17 cellular contexts compared by ENCODE assay signal in genomic region chr6:35427851-35428321, GRCh38. TPM values are rescaled to one million over a fixed set of nuclear protein-coding genes. Genes with fewer than 3 reads are reported as not detected.
DNase-seq lines count a peak whose midpoint lies in the region; ATAC-seq, FAIRE-seq and TF ChIP-seq lines count a peak whose summit lies in the region.
"Had no signal": no experiment of that assay in that cellular context is flagged by ENCODE, and none has a peak within 500 bp of the region (broad histone marks: within the 10 kb centered on the region; RNA-seq: fewer than 3 reads in every experiment).

No MANE protein-coding gene starts in this region.

- peaks cover 12% of the 10 kb centered on the region for H3K4me1 Mint-ChIP-seq in neural progenitor cell
- peaks cover 0 to 7% (median 0%) of the 10 kb centered on the region in 7 donors for H3K4me1 Mint-ChIP-seq in naive thymus-derived CD4-positive, alpha-beta T cell

- H3K27ac ChIP-seq in RWPE2 (ENCODE audit: poor library complexity, severe bottlenecking) (peak overlapping the region; percentile 69), endothelial cell of umbilical vein (ENCODE audit: insufficient read depth, low read depth, low read length) (peak overlapping the region; percentile 98), neural progenitor cell (no peak overlapping the region), aorta (ENCODE audit: low read depth in 1 of 2, low read length in 2 of 2) (no peak overlapping the region)
- H3K27ac ChIP-seq in naive thymus-derived CD4-positive, alpha-beta T cell (ENCODE audit: low read depth, low read length): no peak overlapping the region
- H3K27ac ChIP-seq: C4-2B, transverse colon had no signal

- ATAC-seq in RWPE2 (ENCODE audit: low read depth) (peak; percentile 28; the same call in 2 of the 3 replicates), GM18868 (IDR thresholded peaks at IDR 0.05; ENCODE audit: unreplicated experiment) (no peak), aorta (ENCODE audit: low FRiP score) (no peak)
- ATAC-seq in naive thymus-derived CD4-positive, alpha-beta T cell: no peak

- no peak overlapping the region for H3K27ac Mint-ChIP-seq in neural progenitor cell
- H3K27ac Mint-ChIP-seq in naive thymus-derived CD4-positive, alpha-beta T cell: peak overlapping the region in 1 of 9 donors; percentile 4

- H3K27me3 ChIP-seq in RWPE2 (ENCODE audit: insufficient read depth, poor library complexity, severe bottlenecking): no peaks in the 10 kb centered on the region
- no peaks in the 10 kb centered on the region for H3K27me3 ChIP-seq in endothelial cell of umbilical vein (ENCODE audit: control insufficient read depth in 2 of 2, insufficient read depth in 2 of 2, low read length in 2 of 2)
- no peaks in the 10 kb centered on the region for H3K27me3 ChIP-seq in neural progenitor cell
- no peaks in the 10 kb centered on the region for H3K27me3 ChIP-seq in naive thymus-derived CD4-positive, alpha-beta T cell (ENCODE audit: control insufficient read depth in 2 of 2, insufficient read depth in 2 of 2, low read length in 2 of 2)
- H3K27me3 ChIP-seq in aorta (ENCODE audit: control insufficient read depth in 1 of 2, insufficient read depth in 2 of 2, low read length in 1 of 2): no peaks in the 10 kb centered on the region
- H3K27me3 ChIP-seq: transverse colon had no signal

- H3K79me2 ChIP-seq in endothelial cell of umbilical vein (ENCODE audit: control insufficient read depth, insufficient read depth, low read length) (no peaks in the 10 kb centered on the region), neural progenitor cell (ENCODE audit: low read depth) (no peaks in the 10 kb centered on the region)

- H3K9me3 Mint-ChIP-seq in neural progenitor cell: peaks cover 7% of the 10 kb centered on the region
- peaks cover 0 to 26% (median 15%) of the 10 kb centered on the region in 11 donors for H3K9me3 Mint-ChIP-seq in naive thymus-derived CD4-positive, alpha-beta T cell

- dilution Hi-C loops in endothelial cell of umbilical vein (cut with MboI; ENCODE audit: extremely low pct_ligation_motif_present, low sequenced_read_pairs): no loop called here

- peaks cover 17% of the 10 kb centered on the region for H3K36me3 Mint-ChIP-seq in neural progenitor cell
- H3K36me3 Mint-ChIP-seq in naive thymus-derived CD4-positive, alpha-beta T cell: peaks cover 19 to 40% (median 28%) of the 10 kb centered on the region in 5 donors

- no peak overlapping the region for H2AFZ ChIP-seq in endothelial cell of umbilical vein (ENCODE audit: low read depth, low read length)
- no peak overlapping the region for H2AFZ ChIP-seq in neural progenitor cell (replicated peaks)

- TF ChIP-seq CTCF in RWPE2 (IDR thresholded peaks at IDR 0.05; ENCODE audit: poor library complexity, severe bottlenecking) (no peak), endothelial cell of umbilical vein (IDR thresholded peaks at IDR 0.05; ENCODE audit: extremely low read depth in 1 of 2, insufficient read depth in 1 of 2, low read depth in 1 of 2, low read length in 2 of 2) (no peak), neural progenitor cell (IDR thresholded peaks at IDR 0.05) (no peak)

- H3K4me2 ChIP-seq in endothelial cell of umbilical vein (ENCODE audit: insufficient read depth, low read length) (peak overlapping the region; percentile 80), neural progenitor cell (peak overlapping the region; percentile 31)

- H3K9me1 ChIP-seq in endothelial cell of umbilical vein (replicated peaks; ENCODE audit: control insufficient read depth, extremely low read depth, insufficient read depth, low read length): no peaks in the 10 kb centered on the region

- H3K36me3 ChIP-seq in RWPE2 (ENCODE audit: low read depth) (peaks cover 37% of the 10 kb centered on the region), endothelial cell of umbilical vein (ENCODE audit: control insufficient read depth in 2 of 2, extremely low read depth in 1 of 2, insufficient read depth in 2 of 2, low read length in 2 of 2) (peaks cover 0 to 7% of the 10 kb centered on the region in 2 experiments), neural progenitor cell (no peaks in the 10 kb centered on the region), aorta (ENCODE audit: control insufficient read depth in 1 of 2, insufficient read depth in 2 of 2, low read length in 1 of 2) (peaks cover 0 to 8% of the 10 kb centered on the region in 2 donors)
- peaks cover 0 to 53% (median 10%) of the 10 kb centered on the region in 3 experiments for H3K36me3 ChIP-seq in naive thymus-derived CD4-positive, alpha-beta T cell (ENCODE audit: control insufficient read depth in 2 of 3, insufficient read depth in 3 of 3, low read length in 3 of 3)

- peaks cover 3% of the 10 kb centered on the region for H3K4me1 ChIP-seq in RWPE2 (ENCODE audit: insufficient read depth, poor library complexity, severe bottlenecking)
- peaks cover 48% of the 10 kb centered on the region for H3K4me1 ChIP-seq in endothelial cell of umbilical vein (ENCODE audit: control insufficient read depth, extremely low read depth, insufficient read depth, low read length)
- H3K4me1 ChIP-seq in neural progenitor cell: peaks cover 36% of the 10 kb centered on the region
- H3K4me1 ChIP-seq in naive thymus-derived CD4-positive, alpha-beta T cell (ENCODE audit: control insufficient read depth in 2 of 2, insufficient read depth in 2 of 2, low read length in 2 of 2): no peaks in the 10 kb centered on the region
- H3K4me1 ChIP-seq in aorta (ENCODE audit: control insufficient read depth in 1 of 2, insufficient read depth in 2 of 2, low read length in 2 of 2): no peaks in the 10 kb centered on the region

- CTCF ChIA-PET in endothelial cell of umbilical vein (lab: Charles Lee): interaction anchor here (1.1 to 12.7 kb wide), 7 partner anchors 8 to 110 kb away, joined by 4 to 228 read pairs (median 7); partner anchors contain the start of gene RPL10A
- CTCF ChIA-PET in naive thymus-derived CD4-positive, alpha-beta T cell (lab: Charles Lee): interaction anchor here (1.4 kb wide), 1 partner anchor 9 kb away, joined by 6 read pairs; no protein-coding TSS in a partner anchor

- peaks cover 2% of the 10 kb centered on the region for H3K27me3 Mint-ChIP-seq in neural progenitor cell (ENCODE audit: insufficient read depth, low read depth)
- no peaks in the 10 kb centered on the region for H3K27me3 Mint-ChIP-seq in naive thymus-derived CD4-positive, alpha-beta T cell

- POLR2A ChIA-PET in endothelial cell of umbilical vein (lab: Charles Lee): no interaction called here
- POLR2A ChIA-PET in naive thymus-derived CD4-positive, alpha-beta T cell (lab: Charles Lee): no interaction called here

- H3K4me3 ChIP-seq in RWPE2 (ENCODE audit: severe bottlenecking) (no peak overlapping the region), endothelial cell of umbilical vein (replicated peaks in 1 of 3; ENCODE audit: insufficient read depth in 1 of 3, low read depth in 1 of 3, low read length in 3 of 3) (no peak overlapping the region), neural progenitor cell (no peak overlapping the region), aorta (ENCODE audit: low read length in 2 of 2) (no peak overlapping the region)
- no peak overlapping the region for H3K4me3 ChIP-seq in naive thymus-derived CD4-positive, alpha-beta T cell (ENCODE audit: low read length)
- H3K4me3 ChIP-seq: transverse colon had no signal

- peak; percentile 93 for DNase-seq in ELR (ENCODE audit: low read depth)
- DNase-seq in RWPE2 (ENCODE audit: low spot score): no peak
- DNase-seq in endothelial cell of umbilical vein (ENCODE audit: low read depth, low spot score): peak; percentile 53
- no peak for DNase-seq in neural progenitor cell (ENCODE audit: low spot score)
- no peak for DNase-seq in T-helper 2 cell
- no peak for DNase-seq in naive thymus-derived CD4-positive, alpha-beta T cell
- no peak for DNase-seq in aorta
- DNase-seq: activated CD4-positive, CD25-positive, alpha-beta regulatory T cell treated with anti-CD3 and anti-CD28 coated beads, Interleukin-2, amount 50 U/mL, for 72 hours; activated T-cell treated with anti-CD3 and anti-CD28 coated beads, Interleukin-2, amount 50 U/mL, for 1 hour; cortex of kidney; DND-41; kidney glomerular epithelial cell; NCI-H1436 treated with DMSO at 0.1 percent for 48 hours; NCI-H446 treated with DMSO at 0.1 percent for 48 hours; transverse colon had no signal

- BruUV-seq in endothelial cell of umbilical vein (replicated peaks; lab: Mats Ljungman, UMichigan): no TSS peak

- peaks cover 11% of the 10 kb centered on the region for H3F3A ChIP-seq in neural progenitor cell (ENCODE audit: low read depth)

- H3K4me3 Mint-ChIP-seq in neural progenitor cell: no peak overlapping the region
- H3K4me3 Mint-ChIP-seq in naive thymus-derived CD4-positive, alpha-beta T cell: no peak overlapping the region

- H4K20me1 ChIP-seq in endothelial cell of umbilical vein (replicated peaks; ENCODE audit: control insufficient read depth, extremely low read depth, insufficient read depth, low read length) (no peaks in the 10 kb centered on the region), neural progenitor cell (ENCODE audit: low read depth) (no peaks in the 10 kb centered on the region)

- peak overlapping the region; percentile 61 for H3K9ac ChIP-seq in endothelial cell of umbilical vein (replicated peaks; ENCODE audit: extremely low read depth, insufficient read depth, low read length)
- no peak overlapping the region for H3K9ac ChIP-seq in neural progenitor cell

- H3K9me3 ChIP-seq in RWPE2 (ENCODE audit: severe bottlenecking) (peaks cover 10% of the 10 kb centered on the region), endothelial cell of umbilical vein (replicated peaks; ENCODE audit: control insufficient read depth, insufficient read depth, low read length) (peaks cover 2% of the 10 kb centered on the region), neural progenitor cell (ENCODE audit: low read depth) (no peaks in the 10 kb centered on the region), aorta (ENCODE audit: control insufficient read depth, low read length) (peaks cover 4% of the 10 kb centered on the region)
- H3K9me3 ChIP-seq in naive thymus-derived CD4-positive, alpha-beta T cell (ENCODE audit: control insufficient read depth in 2 of 3, low read length in 3 of 3): peaks cover 0 to 23% (median 0%) of the 10 kb centered on the region in 3 experiments

- TF ChIP-seq POLR2A in endothelial cell of umbilical vein (IDR thresholded peaks at IDR 0.05; ENCODE audit: low read depth, low read length): no peak

- FAIRE-seq in endothelial cell of umbilical vein (lab: Jason Lieb, UNC): peak; percentile 67

- intact Hi-C loops in endothelial cell of umbilical vein (cut with micrococcal nuclease): loop anchor here (1.0 to 5.0 kb wide), 2 partner anchors 86 to 239 kb away; partner anchors contain the start of gene PPARD
- intact Hi-C loops in naive thymus-derived CD4-positive, alpha-beta T cell (cut with micrococcal nuclease): no loop called here
- intact Hi-C loops in aorta (cut with DNase I): no loop called here

- WGBS in aorta, 2 donors: 44 to 56% methylated on average over 9 of the region's 9 CpGs

RNA-seq across cellular contexts. Expression of gene FANCE, which starts 24.3 kb away (rescaled TPM):
- total RNA-seq in endothelial cell of umbilical vein (11.0 and 12.7 TPM in 2 replicates), neural progenitor cell (ENCODE audit: low replicate concordance) (9.3 and 23.9 TPM in 2 replicates), aorta (1 to 10 TPM; 4.7 to 5.5 TPM)
- polyA plus RNA-seq in endothelial cell of umbilical vein (9.1 and 9.5 TPM in 2 replicates), aorta (1 to 10 TPM; 1.3 to 4.4 TPM)
- polyA plus RNA-seq in endothelial cell of umbilical vein (2011; cell fraction: cytosol; rRNA removed): 10.2 and 11.4 TPM in 2 replicates
- polyA plus RNA-seq in endothelial cell of umbilical vein (2011; cell fraction: nucleus; rRNA removed): 7.8 and 8.5 TPM in 2 replicates
- polyA plus RNA-seq in endothelial cell of umbilical vein (2012): 4.8 and 5.8 TPM in 2 replicates
- polyA minus RNA-seq in endothelial cell of umbilical vein: 7.3 and 9.4 TPM in 2 replicates
- 13.1 TPM for polyA minus RNA-seq in endothelial cell of umbilical vein (2011; cell fraction: cytosol; rRNA and poly(A)+ RNA removed)
- 2.0 and 2.8 TPM in 2 replicates for polyA minus RNA-seq in endothelial cell of umbilical vein (2011; cell fraction: nucleus; rRNA and poly(A)+ RNA removed)
- 10 to 100 TPM in 1 of 5 experiments, 1 to 10 TPM in 4; 3.1 to 12.0 (median 6.4) TPM for total RNA-seq in naive thymus-derived CD4-positive, alpha-beta T cell
- 1 to 10 TPM; 3.4 to 7.5 TPM for polyA plus RNA-seq in naive thymus-derived CD4-positive, alpha-beta T cell

RNA-seq across cellular contexts. Expression of gene RPL10A, which starts 40.3 kb away (rescaled TPM):
- 1,327 and 1,339 TPM in 2 replicates for total RNA-seq in endothelial cell of umbilical vein
- 1,956 and 2,053 TPM in 2 replicates for polyA plus RNA-seq in endothelial cell of umbilical vein
- 2,740 and 3,664 TPM in 2 replicates for polyA plus RNA-seq in endothelial cell of umbilical vein (2011; cell fraction: cytosol; rRNA removed)
- polyA plus RNA-seq in endothelial cell of umbilical vein (2011; cell fraction: nucleus; rRNA removed): 979 and 1,138 TPM in 2 replicates
- 2,181 and 2,192 TPM in 2 replicates for polyA plus RNA-seq in endothelial cell of umbilical vein (2012)
- 780 and 808 TPM in 2 replicates for polyA minus RNA-seq in endothelial cell of umbilical vein
- 702 TPM for polyA minus RNA-seq in endothelial cell of umbilical vein (2011; cell fraction: cytosol; rRNA and poly(A)+ RNA removed)
- polyA minus RNA-seq in endothelial cell of umbilical vein (2011; cell fraction: nucleus; rRNA and poly(A)+ RNA removed): 141 and 181 TPM in 2 replicates
- 2,002 and 2,026 TPM in 2 replicates for total RNA-seq in neural progenitor cell (ENCODE audit: low replicate concordance)
- 1,000 to 10,000 TPM; 1,380 to 2,381 (median 2,302) TPM for total RNA-seq in naive thymus-derived CD4-positive, alpha-beta T cell
- polyA plus RNA-seq in naive thymus-derived CD4-positive, alpha-beta T cell: 1,000 to 10,000 TPM; 1,203 to 1,279 TPM
- total RNA-seq in aorta: 100 to 1,000 TPM; 834 to 875 TPM
- polyA plus RNA-seq in aorta: 1,000 to 10,000 TPM; 2,062 to 2,391 TPM

Comparison
In these comparisons a context has a peak if more than half of its experiments do, and no peak if none do; other contexts are left out.
1. DNase-seq: peak in ELR (single experiment) and endothelial cell of umbilical vein (single experiment); none in RWPE2 (single experiment), neural progenitor cell (single experiment), T-helper 2 cell (0 of 5), naive thymus-derived CD4-positive, alpha-beta T cell (0 of 9) and aorta (0 of 2).
2. H3K27ac ChIP-seq: peak in RWPE2 (single experiment) and endothelial cell of umbilical vein (single experiment); none in neural progenitor cell (single experiment), naive thymus-derived CD4-positive, alpha-beta T cell (single experiment) and aorta (0 of 2).